Comparison of ENCODE assay signal across 12 cellular contexts in the genomic region with DNA sequence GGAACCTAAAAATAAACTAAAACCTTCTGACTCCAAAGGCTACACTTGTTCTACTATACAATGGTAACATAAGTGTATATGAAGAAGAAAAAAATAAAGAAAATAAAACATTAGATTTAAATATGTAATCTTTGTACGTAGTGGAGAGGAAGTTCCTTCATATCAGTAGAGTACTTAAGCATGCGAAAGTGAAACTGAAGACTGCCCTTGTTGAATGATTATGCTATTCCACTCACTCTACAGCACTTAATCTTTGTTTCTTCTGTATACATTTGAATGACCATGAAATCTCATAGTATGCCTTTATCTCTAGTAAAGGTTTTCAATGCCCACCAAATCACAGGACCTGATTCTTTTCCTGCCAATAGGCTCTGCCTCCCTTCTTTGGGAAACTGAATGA.
DNase-seq lines count a peak whose midpoint lies in the region; ATAC-seq and TF ChIP-seq lines count a peak whose summit lies in the region.
"Had no signal": no experiment of that assay in that cellular context is flagged by ENCODE, and none has a peak within 500 bp of the region (broad histone marks: within the 10 kb centered on the region; RNA-seq: fewer than 3 reads in every experiment).

No MANE protein-coding gene starts in this region.

- TF ChIP-seq CTCF in right lobe of liver (IDR thresholded peaks at IDR 0.05) (no peak), esophagus squamous epithelium (IDR thresholded peaks at IDR 0.05) (no peak)

- CTCF ChIA-PET in activated CD4-positive, alpha-beta T cell treated with anti-CD3 and anti-CD28 coated beads for 36 hours (lab: Charles Lee) = no interaction called here
- CTCF ChIA-PET in naive thymus-derived CD4-positive, alpha-beta T cell (lab: Charles Lee) = no interaction called here

- H3K9ac ChIP-seq in Karpas-422 (ENCODE audit: low read length) = no peak overlapping the region

- no peak for DNase-seq in activated CD4-positive, alpha-beta T cell treated with anti-CD3 and anti-CD28 coated beads for 36 hours
- DNase-seq in activated CD4-positive, alpha-beta T cell treated with anti-CD3 and anti-CD28 coated beads, Interleukin-2, amount 50 U/mL, for 4 hours = no peak
- DNase-seq in Karpas-422 (no peak), COLO668 (lab: John Stamatoyannopoulos, UW; ENCODE audit: unreplicated experiment) (no peak), right lobe of liver (no peak), esophagus squamous epithelium (lab: John Stamatoyannopoulos, UW) (no peak)
- peak in 2 of 9 donors; percentile 0 to 2 for DNase-seq in naive thymus-derived CD4-positive, alpha-beta T cell
- DNase-seq: colonic mucosa, NCI-H2227 treated with DMSO at 0.1 percent for 48 hours, tibial artery had no signal

- H3K4me2 ChIP-seq in Karpas-422 (ENCODE audit: low read depth, low read length, poor library complexity, severe bottlenecking) = peak overlapping the region; percentile 15

- no peak overlapping the region for H2AFZ ChIP-seq in Karpas-422 (ENCODE audit: low read length)

- no peak overlapping the region for H3K27ac Mint-ChIP-seq in activated CD4-positive, alpha-beta T cell treated with anti-CD3 and anti-CD28 coated beads for 36 hours
- H3K27ac Mint-ChIP-seq in naive thymus-derived CD4-positive, alpha-beta T cell = peak overlapping the region in 3 of 9 donors; percentile 8 to 71 (median 51)
- H3K27ac Mint-ChIP-seq: activated T-helper 2 cell treated with anti-CD3 and anti-CD28 coated beads, Interferon-gamma antibody, Interleukin-2, Interleukin-4, amounts not matched to agents 10 μg/mL and 5 μg/mL and 100 μg/mL, durations not matched to agents 14 hours and 24 hours and 36 hours had no signal

- peaks cover 11% of the 10 kb centered on the region for H3K4me1 Mint-ChIP-seq in activated CD4-positive, alpha-beta T cell treated with anti-CD3 and anti-CD28 coated beads for 36 hours
- H3K4me1 Mint-ChIP-seq in naive thymus-derived CD4-positive, alpha-beta T cell = peaks cover 0 to 14% (median 11%) of the 10 kb centered on the region in 7 donors

- H3K27me3 ChIP-seq in Karpas-422 (ENCODE audit: low read length) = no peaks in the 10 kb centered on the region
- H3K27me3 ChIP-seq in naive thymus-derived CD4-positive, alpha-beta T cell (ENCODE audit: control insufficient read depth in 2 of 2, insufficient read depth in 2 of 2, low read length in 2 of 2) = no peaks in the 10 kb centered on the region
- no peaks in the 10 kb centered on the region for H3K27me3 ChIP-seq in right lobe of liver
- H3K27me3 ChIP-seq in esophagus squamous epithelium = no peaks in the 10 kb centered on the region
- H3K27me3 ChIP-seq: colonic mucosa, tibial artery had no signal

- H3K27ac ChIP-seq in Karpas-422 (ENCODE audit: low read length) (no peak overlapping the region), right lobe of liver (no peak overlapping the region), esophagus squamous epithelium (no peak overlapping the region)
- no peak overlapping the region for H3K27ac ChIP-seq in naive thymus-derived CD4-positive, alpha-beta T cell (ENCODE audit: low read depth, low read length)
- H3K27ac ChIP-seq: colonic mucosa, tibial artery had no signal

- WGBS in right lobe of liver (ENCODE audit: insufficient coverage, low coverage, low lambda C conversion rate, missing lambda C conversion rate) = 17% methylated on average over 2 of the region's 2 CpGs
- WGBS in esophagus squamous epithelium, 2 donors = 28% methylated on average over 2 of the region's 2 CpGs

- H3K9me2 ChIP-seq in Karpas-422 (replicated peaks; ENCODE audit: insufficient read depth, low read length) = no peaks in the 10 kb centered on the region

- H3K9me3 Mint-ChIP-seq in activated CD4-positive, alpha-beta T cell treated with anti-CD3 and anti-CD28 coated beads for 36 hours (ENCODE audit: low read depth) = no peaks in the 10 kb centered on the region
- peaks cover 0 to 11% (median 2%) of the 10 kb centered on the region in 11 donors for H3K9me3 Mint-ChIP-seq in naive thymus-derived CD4-positive, alpha-beta T cell

- H3K36me3 ChIP-seq in Karpas-422 (ENCODE audit: insufficient read depth, low read length) = no peaks in the 10 kb centered on the region
- H3K36me3 ChIP-seq in naive thymus-derived CD4-positive, alpha-beta T cell (ENCODE audit: control insufficient read depth in 2 of 3, insufficient read depth in 3 of 3, low read length in 3 of 3) = no peaks in the 10 kb centered on the region
- no peaks in the 10 kb centered on the region for H3K36me3 ChIP-seq in right lobe of liver
- H3K36me3 ChIP-seq in esophagus squamous epithelium = no peaks in the 10 kb centered on the region
- H3K36me3 ChIP-seq: colonic mucosa, tibial artery had no signal

- H3K4me1 ChIP-seq in Karpas-422 (ENCODE audit: low read length) (no peaks in the 10 kb centered on the region), right lobe of liver (no peaks in the 10 kb centered on the region), esophagus squamous epithelium (no peaks in the 10 kb centered on the region)
- no peaks in the 10 kb centered on the region for H3K4me1 ChIP-seq in naive thymus-derived CD4-positive, alpha-beta T cell (ENCODE audit: control insufficient read depth in 2 of 2, insufficient read depth in 2 of 2, low read length in 2 of 2)
- H3K4me1 ChIP-seq: colonic mucosa, tibial artery had no signal

- H3K9me3 ChIP-seq in Karpas-422 (ENCODE audit: low read length) = no peaks in the 10 kb centered on the region
- H3K9me3 ChIP-seq in naive thymus-derived CD4-positive, alpha-beta T cell (ENCODE audit: control insufficient read depth in 2 of 3, low read length in 3 of 3) = no peaks in the 10 kb centered on the region
- no peaks in the 10 kb centered on the region for H3K9me3 ChIP-seq in right lobe of liver
- no peaks in the 10 kb centered on the region for H3K9me3 ChIP-seq in esophagus squamous epithelium
- H3K9me3 ChIP-seq: colonic mucosa, tibial artery had no signal

- no peak for TF ChIP-seq POLR2A in right lobe of liver (IDR thresholded peaks at IDR 0.05)
- TF ChIP-seq POLR2A in esophagus squamous epithelium (IDR thresholded peaks at IDR 0.05) = no peak

- POLR2A ChIA-PET in activated CD4-positive, alpha-beta T cell treated with anti-CD3 and anti-CD28 coated beads for 36 hours (lab: Charles Lee) = no interaction called here
- POLR2A ChIA-PET in naive thymus-derived CD4-positive, alpha-beta T cell (lab: Charles Lee) = no interaction called here

- no peak overlapping the region for H3K4me3 Mint-ChIP-seq in activated CD4-positive, alpha-beta T cell treated with anti-CD3 and anti-CD28 coated beads for 36 hours
- H3K4me3 Mint-ChIP-seq in naive thymus-derived CD4-positive, alpha-beta T cell = peak overlapping the region in 8 of 10 donors; percentile 36 to 68 (median 48)

- intact Hi-C loops in activated CD4-positive, alpha-beta T cell treated with anti-CD3 and anti-CD28 coated beads for 36 hours (cut with DNase I, micrococcal nuclease) = no loop called here
- intact Hi-C loops in naive thymus-derived CD4-positive, alpha-beta T cell (cut with micrococcal nuclease) = no loop called here
- intact Hi-C loops in right lobe of liver (cut with DNase I) = no loop called here
- intact Hi-C loops in esophagus squamous epithelium (cut with DNase I) = no loop called here

- H3K36me3 Mint-ChIP-seq in activated CD4-positive, alpha-beta T cell treated with anti-CD3 and anti-CD28 coated beads for 36 hours (ENCODE audit: low read depth) = no peaks in the 10 kb centered on the region
- H3K36me3 Mint-ChIP-seq in naive thymus-derived CD4-positive, alpha-beta T cell = peaks cover 0 to 6% (median 0%) of the 10 kb centered on the region in 5 donors

- no peak overlapping the region for H3K4me3 ChIP-seq in Karpas-422 (ENCODE audit: low read length)
- no peak overlapping the region for H3K4me3 ChIP-seq in naive thymus-derived CD4-positive, alpha-beta T cell (ENCODE audit: low read length)
- H3K4me3 ChIP-seq in right lobe of liver = no peak overlapping the region
- no peak overlapping the region for H3K4me3 ChIP-seq in esophagus squamous epithelium
- H3K4me3 ChIP-seq: colonic mucosa, tibial artery had no signal

- no peaks in the 10 kb centered on the region for H3K79me2 ChIP-seq in Karpas-422 (ENCODE audit: low read length)

- H3K27me3 Mint-ChIP-seq in activated CD4-positive, alpha-beta T cell treated with anti-CD3 and anti-CD28 coated beads for 36 hours = no peaks in the 10 kb centered on the region
- peaks cover 0 to 6% (median 4%) of the 10 kb centered on the region in 5 donors for H3K27me3 Mint-ChIP-seq in naive thymus-derived CD4-positive, alpha-beta T cell

- no peaks in the 10 kb centered on the region for H4K20me1 ChIP-seq in Karpas-422 (ENCODE audit: insufficient read depth, low read depth, low read length)

- peak; percentile 66 for ATAC-seq in activated CD4-positive, alpha-beta T cell treated with anti-CD3 and anti-CD28 coated beads for 36 hours
- ATAC-seq in HG02678 (IDR thresholded peaks at IDR 0.05; ENCODE audit: unreplicated experiment) (peak; percentile 80), right lobe of liver (no peak)
- no peak for ATAC-seq in naive thymus-derived CD4-positive, alpha-beta T cell

Comparison
In these comparisons a context has a peak if more than half of its experiments do, and no peak if none do; other contexts are left out.
1. ATAC-seq: peak in activated CD4-positive, alpha-beta T cell treated with anti-CD3 and anti-CD28 coated beads for 36 hours (single experiment) and HG02678 (single experiment); none in naive thymus-derived CD4-positive, alpha-beta T cell (single experiment) and right lobe of liver (0 of 4).